In the genomic region with DNA sequence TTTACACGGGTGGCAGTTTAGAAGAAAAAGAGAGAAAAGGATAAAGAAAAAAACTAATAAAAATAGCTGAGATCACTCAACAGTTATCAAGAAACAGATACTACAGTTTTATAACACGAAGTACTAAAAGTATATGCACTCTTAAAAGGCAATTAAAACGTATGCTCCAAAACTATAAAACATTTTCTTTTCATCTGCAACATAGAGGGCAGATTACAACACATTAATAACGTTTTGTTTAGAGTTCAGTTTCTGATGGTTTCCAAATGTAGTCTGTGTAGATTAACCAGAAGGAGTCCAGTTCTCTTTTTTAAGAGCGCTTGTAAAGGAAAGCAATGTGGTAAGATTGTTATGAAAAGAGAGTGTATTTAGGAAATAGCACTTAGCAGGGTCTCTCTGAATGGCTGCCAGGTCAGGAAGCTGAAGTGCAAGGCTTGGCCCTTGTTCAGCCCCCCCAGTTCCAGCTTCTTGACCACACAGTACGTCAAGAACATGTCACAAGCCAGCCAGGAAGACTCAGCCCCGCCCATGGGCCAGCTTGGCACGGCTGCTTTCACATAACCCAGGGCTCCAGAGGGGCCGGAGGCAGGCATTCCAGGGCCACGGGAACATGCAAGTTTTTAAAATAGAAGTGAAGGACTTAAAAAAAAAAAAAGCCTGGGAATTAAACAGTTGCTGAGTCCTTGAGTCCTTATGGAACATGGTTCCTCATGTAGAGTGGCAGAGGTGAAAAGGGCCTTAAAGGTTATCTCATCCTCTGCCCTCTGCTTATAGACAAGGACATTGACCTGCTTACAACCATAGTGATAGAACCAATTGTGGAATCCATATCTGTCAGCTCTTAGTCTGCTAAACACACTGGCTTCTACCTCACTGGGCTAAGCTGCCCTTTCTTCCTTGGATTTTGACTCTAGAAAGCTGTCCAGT, we compare ENCODE assay signal across 8 cellular contexts.
DNase-seq lines count a peak whose midpoint lies in the region; ATAC-seq, FAIRE-seq and TF ChIP-seq lines count a peak whose summit lies in the region.

No MANE protein-coding gene starts in this region.

- no peaks in the 10 kb centered on the region for H3K9me3 Mint-ChIP-seq in activated naive CD8-positive, alpha-beta T cell treated with anti-CD3 and anti-CD28 coated beads, Interleukin-2, amount 50 U/mL, for 24 hours
- H3K9me3 Mint-ChIP-seq in nephron progenitor cell, result no peaks in the 10 kb centered on the region
- no peaks in the 10 kb centered on the region for H3K9me3 Mint-ChIP-seq in activated CD4-positive, alpha-beta memory T cell treated with anti-CD3 and anti-CD28 coated beads for 36 hours

- H3K36me3 Mint-ChIP-seq in activated naive CD8-positive, alpha-beta T cell treated with anti-CD3 and anti-CD28 coated beads, Interleukin-2, amount 50 U/mL, for 24 hours (ENCODE audit: low read depth), result no peaks in the 10 kb centered on the region
- H3K36me3 Mint-ChIP-seq in nephron progenitor cell (ENCODE audit: low read depth), result no peaks in the 10 kb centered on the region
- H3K36me3 Mint-ChIP-seq in activated CD4-positive, alpha-beta memory T cell treated with anti-CD3 and anti-CD28 coated beads for 36 hours, result no peaks in the 10 kb centered on the region

- peak; percentile 31 for FAIRE-seq in GM12891 (lab: Jason Lieb, UNC)

- no peaks in the 10 kb centered on the region for H3K27me3 Mint-ChIP-seq in activated naive CD8-positive, alpha-beta T cell treated with anti-CD3 and anti-CD28 coated beads, Interleukin-2, amount 50 U/mL, for 24 hours
- no peaks in the 10 kb centered on the region for H3K27me3 Mint-ChIP-seq in nephron progenitor cell (ENCODE audit: low read depth, poor library complexity)
- H3K27me3 Mint-ChIP-seq in activated CD4-positive, alpha-beta memory T cell treated with anti-CD3 and anti-CD28 coated beads for 36 hours, result no peaks in the 10 kb centered on the region

- intact Hi-C loops in activated CD4-positive, alpha-beta memory T cell treated with anti-CD3 and anti-CD28 coated beads for 36 hours (cut with micrococcal nuclease), result no loop called here

- peaks cover 23% of the 10 kb centered on the region for H3K4me1 Mint-ChIP-seq in activated naive CD8-positive, alpha-beta T cell treated with anti-CD3 and anti-CD28 coated beads, Interleukin-2, amount 50 U/mL, for 24 hours
- H3K4me1 Mint-ChIP-seq in nephron progenitor cell, result peaks cover 44% of the 10 kb centered on the region
- peaks cover 11% of the 10 kb centered on the region for H3K4me1 Mint-ChIP-seq in activated CD4-positive, alpha-beta memory T cell treated with anti-CD3 and anti-CD28 coated beads for 36 hours (ENCODE audit: low read depth)

- H3K27ac Mint-ChIP-seq in activated naive CD8-positive, alpha-beta T cell treated with anti-CD3 and anti-CD28 coated beads, Interleukin-2, amount 50 U/mL, for 24 hours, result no peak overlapping the region
- no peak overlapping the region for H3K27ac Mint-ChIP-seq in nephron progenitor cell
- no peak overlapping the region for H3K27ac Mint-ChIP-seq in activated CD4-positive, alpha-beta memory T cell treated with anti-CD3 and anti-CD28 coated beads for 36 hours

- no peak for DNase-seq in GM12891 (ENCODE audit: insufficient read length, low spot score)
- DNase-seq in activated naive CD8-positive, alpha-beta T cell treated with anti-CD3 and anti-CD28 coated beads, Interleukin-2, amount 50 U/mL, for 24 hours, result peak; percentile 11
- DNase-seq in hepatic stellate cell (ENCODE audit: low spot score), result peak; percentile 84
- peak; percentile 13 for DNase-seq in stimulated activated CD8-positive, alpha-beta memory T cell treated with anti-CD3 and anti-CD28 coated beads, Interleukin-12 subunit alpha, Interleukin-12 subunit beta, amount 100 ng/mL, for 4 hours (ENCODE audit: low read depth)
- no peak for DNase-seq in NCI-H82 (lab: John Stamatoyannopoulos, UW)
- DNase-seq in nephron progenitor cell, result no peak
- no peak for DNase-seq in activated CD4-positive, alpha-beta memory T cell treated with anti-CD3 and anti-CD28 coated beads for 36 hours

- no peak for TF ChIP-seq CTCF in nephron progenitor cell (IDR thresholded peaks at IDR 0.05)

- no peak overlapping the region for H3K4me3 Mint-ChIP-seq in activated naive CD8-positive, alpha-beta T cell treated with anti-CD3 and anti-CD28 coated beads, Interleukin-2, amount 50 U/mL, for 24 hours
- H3K4me3 Mint-ChIP-seq in nephron progenitor cell, result no peak overlapping the region
- no peak overlapping the region for H3K4me3 Mint-ChIP-seq in activated CD4-positive, alpha-beta memory T cell treated with anti-CD3 and anti-CD28 coated beads for 36 hours

- no peak for ATAC-seq in activated naive CD8-positive, alpha-beta T cell treated with anti-CD3 and anti-CD28 coated beads, Interleukin-2, amount 50 U/mL, for 24 hours
- ATAC-seq in HG02571 (IDR thresholded peaks at IDR 0.05; ENCODE audit: unreplicated experiment), result no peak

- CTCF ChIA-PET in activated CD4-positive, alpha-beta memory T cell treated with anti-CD3 and anti-CD28 coated beads for 36 hours (lab: Charles Lee), result interaction anchor here (1.2 kb wide), 1 partner anchor 11 kb away, joined by 3 read pairs; no protein-coding TSS in a partner anchor

- POLR2A ChIA-PET in activated CD4-positive, alpha-beta memory T cell treated with anti-CD3 and anti-CD28 coated beads for 36 hours (lab: Charles Lee), result no interaction called here

- TF ChIP-seq POLR2A in GM12891 (IDR thresholded peaks at IDR 0.05; ENCODE audit: low read depth, low read length), result no peak

TF ChIP-seq in GM12891, 5 proteins besides CTCF, POLR2A, EP300 and RAD21:
- TF ChIP-seq TAF1 (IDR thresholded peaks at IDR 0.05; ENCODE audit: low read depth, low read length) (no peak), SPI1 (IDR thresholded peaks at IDR 0.05; ENCODE audit: low read depth, low read length) (peak; percentile 11; the same call in 1 of the 2 replicates), POLR2AphosphoS5 (IDR thresholded peaks at IDR 0.05; ENCODE audit: low read depth, low read length) (no peak), POU2F2 (IDR thresholded peaks at IDR 0.05; ENCODE audit: low read depth, low read length) (no peak)

Comparison
In these comparisons a context has a peak if more than half of its experiments do, and no peak if none do; other contexts are left out.
1. DNase-seq: peak in activated naive CD8-positive, alpha-beta T cell treated with anti-CD3 and anti-CD28 coated beads, Interleukin-2, amount 50 U/mL, for 24 hours (single experiment), hepatic stellate cell (single experiment) and stimulated activated CD8-positive, alpha-beta memory T cell treated with anti-CD3 and anti-CD28 coated beads, Interleukin-12 subunit alpha, Interleukin-12 subunit beta, amount 100 ng/mL, for 4 hours (single experiment); none in GM12891 (single experiment), NCI-H82 (single experiment), nephron progenitor cell (single experiment) and activated CD4-positive, alpha-beta memory T cell treated with anti-CD3 and anti-CD28 coated beads for 36 hours (single experiment).